Comparison of ENCODE assay signal across 18 cellular contexts in the genomic region with DNA sequence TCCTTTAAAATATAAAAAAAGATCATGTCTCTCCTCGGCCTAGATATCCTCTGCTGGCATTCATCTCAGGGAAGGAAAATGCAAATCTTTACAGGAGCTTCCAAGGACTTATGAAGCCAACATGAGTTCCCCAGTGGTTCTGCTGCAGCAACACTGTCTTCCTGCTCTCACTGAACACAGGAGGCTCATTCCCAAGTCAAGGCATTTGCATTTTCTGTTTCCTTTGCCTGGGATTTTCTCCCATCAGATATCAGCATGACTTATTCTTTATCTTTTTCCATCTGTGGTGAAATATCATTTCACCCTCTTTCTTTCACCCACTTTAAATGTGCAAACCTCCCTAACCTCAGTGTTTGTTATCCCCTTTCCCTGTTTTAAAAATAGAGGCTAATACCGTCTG.
DNase-seq lines count a peak whose midpoint lies in the region; ATAC-seq and TF ChIP-seq lines count a peak whose summit lies in the region.
"Had no signal": no experiment of that assay in that cellular context is flagged by ENCODE, and none has a peak within 500 bp of the region (broad histone marks: within the 10 kb centered on the region; RNA-seq: fewer than 3 reads in every experiment).

No MANE protein-coding gene starts in this region.

- ATAC-seq in IMR-90 (ENCODE audit: low read depth) (peak; percentile 44), heart left ventricle (no peak)

- H3K9me3 ChIP-seq in IMR-90 (ENCODE audit: control insufficient read depth, insufficient read depth, low read length) (no peaks in the 10 kb centered on the region), heart left ventricle (no peaks in the 10 kb centered on the region), transverse colon (no peaks in the 10 kb centered on the region)

- H4K8ac ChIP-seq in IMR-90 (ENCODE audit: low read depth in 2 of 2, low read length in 2 of 2) = no peak overlapping the region

- H3K36me3 ChIP-seq in IMR-90 (ENCODE audit: control insufficient read depth, insufficient read depth, low read length) = no peaks in the 10 kb centered on the region
- H3K36me3 ChIP-seq in heart left ventricle = no peaks in the 10 kb centered on the region
- H3K36me3 ChIP-seq in transverse colon = no peaks in the 10 kb centered on the region
- H3K36me3 ChIP-seq: SJSA1 had no signal

- peak overlapping the region; percentile 79; the same call in 1 of the 2 replicates for H3K27ac ChIP-seq in IMR-90 (ENCODE audit: insufficient read depth, low read length)
- peak overlapping the region; percentile 23 for H3K27ac ChIP-seq in temporal lobe (ENCODE audit: low read depth, low read length)
- no peak overlapping the region for H3K27ac ChIP-seq in heart left ventricle
- H3K27ac ChIP-seq in transverse colon = no peak overlapping the region
- H3K27ac ChIP-seq: SJSA1 had no signal

- no peak overlapping the region for H2BK15ac ChIP-seq in IMR-90 (ENCODE audit: low read depth, low read length)

- CTCF ChIA-PET in IMR-90 (lab: Yijun Ruan, JAX) = no interaction called here

- TF ChIP-seq POLR2A in IMR-90 (IDR thresholded peaks at IDR 0.05; ENCODE audit: low read depth, low read length) = no peak
- no peak for TF ChIP-seq POLR2A in heart left ventricle (IDR thresholded peaks at IDR 0.05)
- no peak for TF ChIP-seq POLR2A in transverse colon (IDR thresholded peaks at IDR 0.05)

- in situ Hi-C loops in IMR-90 (cut with MboI; ENCODE audit: low sequenced_read_pairs) (no loop called here), transverse colon (cut with MboI; ENCODE audit: low pct_ligation_motif_present in 1 of 4, low pct_unique_long_range_greater_than_20kb in 1 of 4, low sequenced_read_pairs in 3 of 4) (no loop called here)

- TF ChIP-seq EP300 in transverse colon (IDR thresholded peaks at IDR 0.05; ENCODE audit: low read depth) = no peak

- TF ChIP-seq CTCF in IMR-90 (conservative IDR thresholded peaks at IDR 0.05; ENCODE audit: low read depth, low read length) (no peak), heart left ventricle (IDR thresholded peaks at IDR 0.05) (no peak), transverse colon (IDR thresholded peaks at IDR 0.05) (no peak), GM20000 (IDR thresholded peaks at IDR 0.05; ENCODE audit: extremely low read depth, missing control alignments) (no peak)

- H3K9me1 ChIP-seq in IMR-90 (ENCODE audit: insufficient read depth, low read length) = no peaks in the 10 kb centered on the region

- no peak overlapping the region for H2AK5ac ChIP-seq in IMR-90 (ENCODE audit: low read depth, low read length)

- no peak overlapping the region for H2BK5ac ChIP-seq in IMR-90 (ENCODE audit: low read depth, low read length, poor library complexity, severe bottlenecking)

- no peaks in the 10 kb centered on the region for H4K20me1 ChIP-seq in IMR-90 (ENCODE audit: insufficient read depth, low read length)

- intact Hi-C loops in IMR-90 (cut with micrococcal nuclease) (no loop called here), heart left ventricle (cut with DNase I) (no loop called here), transverse colon (cut with DNase I; ENCODE audit: low total_unique reads) (no loop called here)

- peaks cover 7% of the 10 kb centered on the region for H3K4me1 ChIP-seq in IMR-90 (ENCODE audit: control insufficient read depth, insufficient read depth, low read length)
- no peaks in the 10 kb centered on the region for H3K4me1 ChIP-seq in heart left ventricle
- no peaks in the 10 kb centered on the region for H3K4me1 ChIP-seq in transverse colon
- H3K4me1 ChIP-seq: SJSA1 had no signal

- H2AK9ac ChIP-seq in IMR-90 (replicated peaks; ENCODE audit: low read depth, low read length, poor library complexity) = no peak overlapping the region

- no peak overlapping the region for H3K14ac ChIP-seq in IMR-90 (replicated peaks; ENCODE audit: low read depth, low read length)

- H4K5ac ChIP-seq in IMR-90 (ENCODE audit: low read depth, low read length) = no peak overlapping the region; the same call in 1 of the 2 replicates

- H3K27me3 ChIP-seq in IMR-90 (ENCODE audit: control insufficient read depth, insufficient read depth, low read length) = no peaks in the 10 kb centered on the region
- no peaks in the 10 kb centered on the region for H3K27me3 ChIP-seq in heart left ventricle
- no peaks in the 10 kb centered on the region for H3K27me3 ChIP-seq in transverse colon
- H3K27me3 ChIP-seq: SJSA1 had no signal

- no peak overlapping the region for H4K91ac ChIP-seq in IMR-90 (ENCODE audit: insufficient read depth, low read depth, low read length)

- dilution Hi-C loops in IMR-90 (cut with HindIII; ENCODE audit: low sequenced_read_pairs, unreplicated experiment) = no loop called here

- POLR2A ChIA-PET in IMR-90 (lab: Charles Lee; ENCODE audit: unreplicated experiment) = no interaction called here

- H3K79me1 ChIP-seq in IMR-90 (ENCODE audit: low read depth in 1 of 2, low read length in 2 of 2) = no peaks in the 10 kb centered on the region

- H2AFZ ChIP-seq in IMR-90 (replicated peaks; ENCODE audit: low read length, poor library complexity) = no peak overlapping the region

- H2BK20ac ChIP-seq in IMR-90 (ENCODE audit: low read depth, low read length) = no peak overlapping the region

- H3K18ac ChIP-seq in IMR-90 (ENCODE audit: low read depth, low read length) = peak overlapping the region; percentile 81; the same call in 1 of the 2 replicates

- H3K4me2 ChIP-seq in IMR-90 (ENCODE audit: low read depth, low read length) = peak overlapping the region; percentile 36; the same call in 1 of the 2 replicates

- no TSS peak for BruUV-seq in IMR-90 (replicated peaks; lab: Mats Ljungman, UMichigan)

- H3K4me3 ChIP-seq in IMR-90 (ENCODE audit: insufficient read depth, low read depth, low read length) (no peak overlapping the region), heart left ventricle (no peak overlapping the region), transverse colon (no peak overlapping the region)
- H3K4me3 ChIP-seq: SJSA1 had no signal

- no peak overlapping the region for H3K9ac ChIP-seq in IMR-90 (ENCODE audit: low read depth, low read length)

- H3K56ac ChIP-seq in IMR-90 (ENCODE audit: extremely low read depth, insufficient read depth, low read length) = no peak overlapping the region

- H3K4ac ChIP-seq in IMR-90 (ENCODE audit: low read depth, low read length) = no peak overlapping the region

- no CpG with 5 or more reads among the region's 2 CpGs for WGBS in IMR-90 (ENCODE audit: extremely low coverage in 2 of 2, insufficient read length in 1 of 2), 2 experiments
- 53 to 61% (median 57%) methylated on average over 2 of the region's 2 CpGs for WGBS in heart left ventricle, 4 donors
- WGBS in transverse colon (ENCODE audit: low coverage in 1 of 2), 2 donors = 39 to 65% methylated on average over 2 of the region's 2 CpGs

- peak; percentile 29 for DNase-seq in IMR-90
- DNase-seq in astrocyte of the hippocampus (ENCODE audit: low read depth, low spot score) = peak; percentile 47
- peak; percentile 25 for DNase-seq in iris pigment epithelial cell (ENCODE audit: low read depth)
- no peak for DNase-seq in heart left ventricle
- DNase-seq in transverse colon = no peak
- no peak for DNase-seq in GM20000 (ENCODE audit: low spot score)
- DNase-seq: CD4-positive, CD25-positive, alpha-beta regulatory T cell; DMS53; HCEC 1CT; MV-4-11; NCI-H1417; NCI-H1930; NCI-H446; NK-92 treated with Interleukin-12 subunit alpha and Interleukin-12 subunit beta, amount 100 ng/mL, for 24 hours; OCI-M1; RPMI8226 had no signal

- TF ChIP-seq RAD21 in IMR-90 (IDR thresholded peaks at IDR 0.05; ENCODE audit: low read length) = no peak

- no peak overlapping the region for H3K23ac ChIP-seq in IMR-90 (ENCODE audit: low read depth, low read length)

- H2BK120ac ChIP-seq in IMR-90 (ENCODE audit: low read depth, low read length) = no peak overlapping the region

TF ChIP-seq in IMR-90, 13 proteins besides CTCF, POLR2A, EP300 and RAD21:
- TF ChIP-seq NFE2L2 (IDR thresholded peaks at IDR 0.05; ENCODE audit: low read depth, low read length) = no peak
- no peak for TF ChIP-seq CEBPB (IDR thresholded peaks at IDR 0.05; ENCODE audit: low read depth, low read length)
TF ChIP-seq in IMR-90: peak in this region for 0.

Comparison
In these comparisons a context has a peak if more than half of its experiments do, and no peak if none do; other contexts are left out.
1. DNase-seq: peak in IMR-90 (single experiment), astrocyte of the hippocampus (single experiment) and iris pigment epithelial cell (single experiment); none in heart left ventricle (0 of 5), transverse colon (single experiment) and GM20000 (single experiment).
2. H3K27ac ChIP-seq: peak in IMR-90 (single experiment) and temporal lobe (single experiment); none in heart left ventricle (0 of 12) and transverse colon (0 of 4).